23 cellular contexts compared by ENCODE assay signal in the genomic region with DNA sequence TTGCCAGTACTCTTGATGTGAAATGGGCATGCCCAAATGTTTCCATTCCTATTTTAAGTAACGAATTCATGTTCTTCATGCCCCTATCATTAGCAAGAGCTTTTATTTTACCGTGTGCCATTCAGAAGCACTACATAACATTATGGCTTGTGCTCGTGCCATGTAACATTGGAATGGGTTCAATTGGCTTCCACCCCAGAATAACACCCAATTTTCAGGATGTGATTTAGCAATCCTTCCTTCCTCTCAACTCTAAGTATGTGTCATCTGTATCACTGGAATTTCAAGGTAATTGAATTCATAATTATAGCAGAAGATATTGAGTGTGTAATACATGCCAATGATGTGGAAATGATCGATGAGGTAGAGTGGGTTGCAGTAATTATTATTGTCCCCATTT.
"Had no signal": no experiment of that assay in that cellular context is flagged by ENCODE, and none has a peak within 500 bp of the region (broad histone marks: within the 10 kb centered on the region; RNA-seq: fewer than 3 reads in every experiment).

No MANE protein-coding gene starts in this region.

- H3K27me3 ChIP-seq: brain microvascular endothelial cell, SJCRH30 had no signal

- DNase-seq: activated CD4-positive, alpha-beta memory T cell treated with anti-CD3 and anti-CD28 coated beads for 36 hours; activated CD4-positive, alpha-beta T cell treated with anti-CD3 and anti-CD28 coated beads, Interleukin-2, amount 10 ng/mL, durations not matched to agents 7 days and 5 days; activated CD4-positive, CD25-positive, alpha-beta regulatory T cell; activated CD8-positive, alpha-beta memory T cell treated with anti-CD3 and anti-CD28 coated beads for 24 hours; activated gamma-delta T cell; activated naive CD4-positive, alpha-beta T cell treated with anti-CD3 and anti-CD28 coated beads for 36 hours; activated T-cell treated with anti-CD3 and anti-CD28 coated beads for 4 hours; activated T-cell treated with anti-CD3 and anti-CD28 coated beads, Interleukin-2, amount 50 U/mL, for 48 hours; amygdala; brain microvascular endothelial cell; central memory CD4-positive, alpha-beta T cell; MM.1S; NCI-H1105; NCI-H1436; NCI-H1694 treated with DMSO at 0.1 percent for 48 hours; NCI-H2029 treated with DMSO at 0.1 percent for 48 hours; NCI-H524 treated with DMSO at 0.1 percent for 48 hours; NCI-H748 treated with DMSO at 0.1 percent for 48 hours; Right ventricle myocardium superior; SJCRH30; SK-N-SH; T-helper 1 cell had no signal

- H3K36me3 ChIP-seq: brain microvascular endothelial cell, SJCRH30 had no signal

- FAIRE-seq: astrocyte had no signal

- H3K4me3 ChIP-seq: SJCRH30 had no signal

- H3K4me2 ChIP-seq: SK-N-SH had no signal

- H3K27ac ChIP-seq: brain microvascular endothelial cell, SJCRH30 had no signal

- H3K9ac ChIP-seq: SK-N-SH had no signal

- H3K9me3 ChIP-seq: SJCRH30, SK-N-SH had no signal
